Comparison of ENCODE assay signal across 1 cellular context in genomic region chr2:110993557-110994231, GRCh38.
TF ChIP-seq lines count a peak whose summit lies in the region.

No MANE protein-coding gene starts in this region.

TF ChIP-seq in GM23338, 12 proteins besides CTCF, POLR2A, EP300 and RAD21 (continued from another document):
- TF ChIP-seq ETS1 (IDR thresholded peaks at IDR 0.05) (no peak), CREB1 (CRISPR knock-in tag; IDR thresholded peaks at IDR 0.05; ENCODE audit: low read depth) (no peak), EZH2 (IDR thresholded peaks at IDR 0.05; ENCODE audit: low read depth, unreplicated experiment) (no peak), ZNF114 (CRISPR knock-in tag; IDR thresholded peaks at IDR 0.05) (no peak), ZNF462 (CRISPR knock-in tag; IDR thresholded peaks at IDR 0.05) (no peak), POLR2AphosphoS5 (IDR thresholded peaks at IDR 0.05; ENCODE audit: low read depth) (no peak)
